Comparison of ENCODE assay signal across 1 cellular context in the genomic region with DNA sequence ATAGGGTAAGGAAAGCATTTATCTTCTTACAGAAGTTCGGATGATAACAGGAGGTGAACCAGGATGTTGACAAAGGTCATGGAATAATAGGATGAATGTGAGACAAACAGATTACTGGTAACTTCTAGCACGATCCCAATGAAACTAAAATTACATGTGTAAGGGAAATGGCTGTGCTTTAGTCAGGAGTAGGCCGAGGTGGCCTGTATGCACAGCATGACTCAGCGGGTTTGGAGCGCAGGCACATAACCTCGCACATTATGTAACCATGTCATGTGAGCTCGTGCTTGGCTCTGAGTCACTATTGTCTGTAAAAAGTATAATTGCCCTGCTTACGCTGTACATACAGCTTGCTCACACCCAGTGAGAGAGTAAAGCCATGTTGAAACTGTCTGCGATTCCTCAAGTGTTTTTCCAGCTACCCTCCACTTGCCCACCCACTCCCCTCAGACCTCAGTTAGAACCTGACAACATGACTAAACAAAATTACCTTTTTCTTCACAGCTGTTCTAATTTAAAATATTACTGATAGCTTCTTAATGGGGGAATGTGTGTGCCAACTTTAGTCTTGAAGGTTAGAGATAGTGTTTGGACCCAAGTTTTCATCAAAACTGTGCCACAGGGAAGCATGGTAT.
TF ChIP-seq lines count a peak whose summit lies in the region.

No MANE protein-coding gene starts in this region.

TF ChIP-seq in K562, 482 proteins besides CTCF, POLR2A, EP300 and RAD21 (continued from another document and continues in another):
- TF ChIP-seq, protein P1, sequence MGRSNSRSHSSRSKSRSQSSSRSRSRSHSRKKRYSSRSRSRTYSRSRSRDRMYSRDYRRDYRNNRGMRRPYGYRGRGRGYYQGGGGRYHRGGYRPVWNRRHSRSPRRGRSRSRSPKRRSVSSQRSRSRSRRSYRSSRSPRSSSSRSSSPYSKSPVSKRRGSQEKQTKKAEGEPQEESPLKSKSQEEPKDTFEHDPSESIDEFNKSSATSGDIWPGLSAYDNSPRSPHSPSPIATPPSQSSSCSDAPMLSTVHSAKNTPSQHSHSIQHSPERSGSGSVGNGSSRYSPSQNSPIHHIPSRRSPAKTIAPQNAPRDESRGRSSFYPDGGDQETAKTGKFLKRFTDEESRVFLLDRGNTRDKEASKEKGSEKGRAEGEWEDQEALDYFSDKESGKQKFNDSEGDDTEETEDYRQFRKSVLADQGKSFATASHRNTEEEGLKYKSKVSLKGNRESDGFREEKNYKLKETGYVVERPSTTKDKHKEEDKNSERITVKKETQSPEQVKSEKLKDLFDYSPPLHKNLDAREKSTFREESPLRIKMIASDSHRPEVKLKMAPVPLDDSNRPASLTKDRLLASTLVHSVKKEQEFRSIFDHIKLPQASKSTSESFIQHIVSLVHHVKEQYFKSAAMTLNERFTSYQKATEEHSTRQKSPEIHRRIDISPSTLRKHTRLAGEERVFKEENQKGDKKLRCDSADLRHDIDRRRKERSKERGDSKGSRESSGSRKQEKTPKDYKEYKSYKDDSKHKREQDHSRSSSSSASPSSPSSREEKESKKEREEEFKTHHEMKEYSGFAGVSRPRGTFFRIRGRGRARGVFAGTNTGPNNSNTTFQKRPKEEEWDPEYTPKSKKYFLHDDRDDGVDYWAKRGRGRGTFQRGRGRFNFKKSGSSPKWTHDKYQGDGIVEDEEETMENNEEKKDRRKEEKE (IDR thresholded peaks at IDR 0.05; ENCODE audit: borderline replicate concordance in 1 of 2, control insufficient read depth in 1 of 2, low read depth in 2 of 2, low read length in 1 of 2) = no peak
- TF ChIP-seq, protein P2, sequence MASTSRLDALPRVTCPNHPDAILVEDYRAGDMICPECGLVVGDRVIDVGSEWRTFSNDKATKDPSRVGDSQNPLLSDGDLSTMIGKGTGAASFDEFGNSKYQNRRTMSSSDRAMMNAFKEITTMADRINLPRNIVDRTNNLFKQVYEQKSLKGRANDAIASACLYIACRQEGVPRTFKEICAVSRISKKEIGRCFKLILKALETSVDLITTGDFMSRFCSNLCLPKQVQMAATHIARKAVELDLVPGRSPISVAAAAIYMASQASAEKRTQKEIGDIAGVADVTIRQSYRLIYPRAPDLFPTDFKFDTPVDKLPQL (IDR thresholded peaks at IDR 0.05; ENCODE audit: extremely low read depth, insufficient read length) = no peak
- TF ChIP-seq ILK (tag; IDR thresholded peaks at IDR 0.05; ENCODE audit: borderline replicate concordance, low read depth) (no peak), TAF9B (IDR thresholded peaks at IDR 0.05; ENCODE audit: partially characterized antibody) (peak; percentile 30), ZBTB1 (CRISPR knock-in tag; IDR thresholded peaks at IDR 0.05; ENCODE audit: borderline replicate concordance, low read depth) (no peak), ZNF174 (CRISPR knock-in tag; IDR thresholded peaks at IDR 0.05) (no peak), CAMTA2 (CRISPR knock-in tag; conservative IDR thresholded peaks at IDR 0.05) (no peak), GATAD2B (IDR thresholded peaks at IDR 0.05; ENCODE audit: borderline replicate concordance) (no peak), STAT5A (IDR thresholded peaks at IDR 0.05; ENCODE audit: borderline replicate concordance, low read length) (no peak), E2F3 (CRISPR knock-in tag; IDR thresholded peaks at IDR 0.05) (no peak), RB1 (IDR thresholded peaks at IDR 0.05; ENCODE audit: low read depth) (no peak), ESRRA (IDR thresholded peaks at IDR 0.05; ENCODE audit: borderline replicate concordance, low read depth) (no peak), HDAC2 (IDR thresholded peaks at IDR 0.05) (no peak), GATA2 (CRISPR knock-in tag; IDR thresholded peaks at IDR 0.05) (no peak), XRCC3 (IDR thresholded peaks at IDR 0.05) (no peak), ZNF668 (CRISPR knock-in tag; IDR thresholded peaks at IDR 0.05) (no peak), HDGF (IDR thresholded peaks at IDR 0.05) (no peak), TGIF2 (CRISPR knock-in tag; IDR thresholded peaks at IDR 0.05) (no peak), ZBTB8A (IDR thresholded peaks at IDR 0.05; ENCODE audit: partially characterized antibody) (no peak), PURB (CRISPR knock-in tag; IDR thresholded peaks at IDR 0.05; ENCODE audit: low read depth) (no peak), ZNF23 (CRISPR knock-in tag; IDR thresholded peaks at IDR 0.05) (no peak), CXXC5 (CRISPR knock-in tag; IDR thresholded peaks at IDR 0.05) (peak; percentile 77), CBFB (CRISPR knock-in tag; IDR thresholded peaks at IDR 0.05) (no peak), CEBPG (CRISPR knock-in tag; IDR thresholded peaks at IDR 0.05) (no peak), CEBPG (tag; conservative IDR thresholded peaks at IDR 0.05 in 1 of 2, IDR thresholded peaks at IDR 0.05 in 1 of 2) (peak in 1 of 2 experiments; percentile 28; a peak in 1 of 4 replicates), CCNT2 (IDR thresholded peaks at IDR 0.05; ENCODE audit: borderline replicate concordance, extremely low read depth, insufficient read length, low read depth, low read length) (no peak), MYBL2 (IDR thresholded peaks at IDR 0.05; ENCODE audit: low read depth) (no peak), MYBL2 (CRISPR knock-in tag; IDR thresholded peaks at IDR 0.05; ENCODE audit: borderline replicate concordance) (no peak), POLR2H (tag; IDR thresholded peaks at IDR 0.05; ENCODE audit: low read depth) (no peak), SREBF1 (IDR thresholded peaks at IDR 0.05; ENCODE audit: borderline replicate concordance, low read depth, low read length) (no peak), MYC (IDR thresholded peaks at IDR 0.05; ENCODE audit: low read depth, low read length) (no peak), MYC (CRISPR knock-in tag; IDR thresholded peaks at IDR 0.05; ENCODE audit: borderline replicate concordance, low read depth) (no peak), NFE2L1 (tag; IDR thresholded peaks at IDR 0.05; ENCODE audit: borderline replicate concordance, low read depth) (peak; percentile 92), NR1H2 (CRISPR knock-in tag; IDR thresholded peaks at IDR 0.05) (no peak), SIN3B (IDR thresholded peaks at IDR 0.05; ENCODE audit: low read depth) (no peak), ARNT (IDR thresholded peaks at IDR 0.05) (no peak), KDM5B (IDR thresholded peaks at IDR 0.05; ENCODE audit: insufficient replicate concordance, low read depth, low read length) (no peak), ZNF707 (CRISPR knock-in tag; conservative IDR thresholded peaks at IDR 0.05) (no peak), ZNF316 (IDR thresholded peaks at IDR 0.05) (peak; percentile 95), MAFG (tag; conservative IDR thresholded peaks at IDR 0.05) (peak; percentile 97), POLR2AphosphoS5 (IDR thresholded peaks at IDR 0.05; ENCODE audit: control insufficient read depth, insufficient read depth, low read depth, low read length) (no peak), NR2C1 (IDR thresholded peaks at IDR 0.05) (0 out of 2 replicates have a peak, but pooled peaks have one; percentile 22), NR2C1 (tag; IDR thresholded peaks at IDR 0.05) (peak; percentile 91)
- TF ChIP-seq, protein P3, sequence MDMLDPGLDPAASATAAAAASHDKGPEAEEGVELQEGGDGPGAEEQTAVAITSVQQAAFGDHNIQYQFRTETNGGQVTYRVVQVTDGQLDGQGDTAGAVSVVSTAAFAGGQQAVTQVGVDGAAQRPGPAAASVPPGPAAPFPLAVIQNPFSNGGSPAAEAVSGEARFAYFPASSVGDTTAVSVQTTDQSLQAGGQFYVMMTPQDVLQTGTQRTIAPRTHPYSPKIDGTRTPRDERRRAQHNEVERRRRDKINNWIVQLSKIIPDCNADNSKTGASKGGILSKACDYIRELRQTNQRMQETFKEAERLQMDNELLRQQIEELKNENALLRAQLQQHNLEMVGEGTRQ (CRISPR knock-in tag; IDR thresholded peaks at IDR 0.05) = peak; percentile 28; the same call in 1 of the 2 replicates
- TF ChIP-seq, protein P4, sequence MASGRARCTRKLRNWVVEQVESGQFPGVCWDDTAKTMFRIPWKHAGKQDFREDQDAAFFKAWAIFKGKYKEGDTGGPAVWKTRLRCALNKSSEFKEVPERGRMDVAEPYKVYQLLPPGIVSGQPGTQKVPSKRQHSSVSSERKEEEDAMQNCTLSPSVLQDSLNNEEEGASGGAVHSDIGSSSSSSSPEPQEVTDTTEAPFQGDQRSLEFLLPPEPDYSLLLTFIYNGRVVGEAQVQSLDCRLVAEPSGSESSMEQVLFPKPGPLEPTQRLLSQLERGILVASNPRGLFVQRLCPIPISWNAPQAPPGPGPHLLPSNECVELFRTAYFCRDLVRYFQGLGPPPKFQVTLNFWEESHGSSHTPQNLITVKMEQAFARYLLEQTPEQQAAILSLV (tag; IDR thresholded peaks at IDR 0.05) = peak; percentile 90
- TF ChIP-seq, protein P5, sequence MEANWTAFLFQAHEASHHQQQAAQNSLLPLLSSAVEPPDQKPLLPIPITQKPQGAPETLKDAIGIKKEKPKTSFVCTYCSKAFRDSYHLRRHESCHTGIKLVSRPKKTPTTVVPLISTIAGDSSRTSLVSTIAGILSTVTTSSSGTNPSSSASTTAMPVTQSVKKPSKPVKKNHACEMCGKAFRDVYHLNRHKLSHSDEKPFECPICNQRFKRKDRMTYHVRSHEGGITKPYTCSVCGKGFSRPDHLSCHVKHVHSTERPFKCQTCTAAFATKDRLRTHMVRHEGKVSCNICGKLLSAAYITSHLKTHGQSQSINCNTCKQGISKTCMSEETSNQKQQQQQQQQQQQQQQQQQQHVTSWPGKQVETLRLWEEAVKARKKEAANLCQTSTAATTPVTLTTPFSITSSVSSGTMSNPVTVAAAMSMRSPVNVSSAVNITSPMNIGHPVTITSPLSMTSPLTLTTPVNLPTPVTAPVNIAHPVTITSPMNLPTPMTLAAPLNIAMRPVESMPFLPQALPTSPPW (CRISPR knock-in tag; IDR thresholded peaks at IDR 0.05) = peak; percentile 25; the same call in 1 of the 2 replicates
- TF ChIP-seq, protein P6, sequence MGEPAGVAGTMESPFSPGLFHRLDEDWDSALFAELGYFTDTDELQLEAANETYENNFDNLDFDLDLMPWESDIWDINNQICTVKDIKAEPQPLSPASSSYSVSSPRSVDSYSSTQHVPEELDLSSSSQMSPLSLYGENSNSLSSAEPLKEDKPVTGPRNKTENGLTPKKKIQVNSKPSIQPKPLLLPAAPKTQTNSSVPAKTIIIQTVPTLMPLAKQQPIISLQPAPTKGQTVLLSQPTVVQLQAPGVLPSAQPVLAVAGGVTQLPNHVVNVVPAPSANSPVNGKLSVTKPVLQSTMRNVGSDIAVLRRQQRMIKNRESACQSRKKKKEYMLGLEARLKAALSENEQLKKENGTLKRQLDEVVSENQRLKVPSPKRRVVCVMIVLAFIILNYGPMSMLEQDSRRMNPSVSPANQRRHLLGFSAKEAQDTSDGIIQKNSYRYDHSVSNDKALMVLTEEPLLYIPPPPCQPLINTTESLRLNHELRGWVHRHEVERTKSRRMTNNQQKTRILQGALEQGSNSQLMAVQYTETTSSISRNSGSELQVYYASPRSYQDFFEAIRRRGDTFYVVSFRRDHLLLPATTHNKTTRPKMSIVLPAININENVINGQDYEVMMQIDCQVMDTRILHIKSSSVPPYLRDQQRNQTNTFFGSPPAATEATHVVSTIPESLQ (CRISPR knock-in tag; IDR thresholded peaks at IDR 0.05) = no peak
- TF ChIP-seq, protein P7, sequence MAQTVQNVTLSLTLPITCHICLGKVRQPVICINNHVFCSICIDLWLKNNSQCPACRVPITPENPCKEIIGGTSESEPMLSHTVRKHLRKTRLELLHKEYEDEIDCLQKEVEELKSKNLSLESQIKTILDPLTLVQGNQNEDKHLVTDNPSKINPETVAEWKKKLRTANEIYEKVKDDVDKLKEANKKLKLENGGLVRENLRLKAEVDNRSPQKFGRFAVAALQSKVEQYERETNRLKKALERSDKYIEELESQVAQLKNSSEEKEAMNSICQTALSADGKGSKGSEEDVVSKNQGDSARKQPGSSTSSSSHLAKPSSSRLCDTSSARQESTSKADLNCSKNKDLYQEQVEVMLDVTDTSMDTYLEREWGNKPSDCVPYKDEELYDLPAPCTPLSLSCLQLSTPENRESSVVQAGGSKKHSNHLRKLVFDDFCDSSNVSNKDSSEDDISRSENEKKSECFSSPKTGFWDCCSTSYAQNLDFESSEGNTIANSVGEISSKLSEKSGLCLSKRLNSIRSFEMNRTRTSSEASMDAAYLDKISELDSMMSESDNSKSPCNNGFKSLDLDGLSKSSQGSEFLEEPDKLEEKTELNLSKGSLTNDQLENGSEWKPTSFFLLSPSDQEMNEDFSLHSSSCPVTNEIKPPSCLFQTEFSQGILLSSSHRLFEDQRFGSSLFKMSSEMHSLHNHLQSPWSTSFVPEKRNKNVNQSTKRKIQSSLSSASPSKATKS (CRISPR knock-in tag; IDR thresholded peaks at IDR 0.05) = no peak
- TF ChIP-seq, protein P8, sequence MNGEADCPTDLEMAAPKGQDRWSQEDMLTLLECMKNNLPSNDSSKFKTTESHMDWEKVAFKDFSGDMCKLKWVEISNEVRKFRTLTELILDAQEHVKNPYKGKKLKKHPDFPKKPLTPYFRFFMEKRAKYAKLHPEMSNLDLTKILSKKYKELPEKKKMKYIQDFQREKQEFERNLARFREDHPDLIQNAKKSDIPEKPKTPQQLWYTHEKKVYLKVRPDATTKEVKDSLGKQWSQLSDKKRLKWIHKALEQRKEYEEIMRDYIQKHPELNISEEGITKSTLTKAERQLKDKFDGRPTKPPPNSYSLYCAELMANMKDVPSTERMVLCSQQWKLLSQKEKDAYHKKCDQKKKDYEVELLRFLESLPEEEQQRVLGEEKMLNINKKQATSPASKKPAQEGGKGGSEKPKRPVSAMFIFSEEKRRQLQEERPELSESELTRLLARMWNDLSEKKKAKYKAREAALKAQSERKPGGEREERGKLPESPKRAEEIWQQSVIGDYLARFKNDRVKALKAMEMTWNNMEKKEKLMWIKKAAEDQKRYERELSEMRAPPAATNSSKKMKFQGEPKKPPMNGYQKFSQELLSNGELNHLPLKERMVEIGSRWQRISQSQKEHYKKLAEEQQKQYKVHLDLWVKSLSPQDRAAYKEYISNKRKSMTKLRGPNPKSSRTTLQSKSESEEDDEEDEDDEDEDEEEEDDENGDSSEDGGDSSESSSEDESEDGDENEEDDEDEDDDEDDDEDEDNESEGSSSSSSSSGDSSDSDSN (IDR thresholded peaks at IDR 0.05; ENCODE audit: borderline replicate concordance in 1 of 2, low read depth in 2 of 2, low read length in 2 of 2) = no peak
